ENCODE assay signal across 7 cellular contexts in the genomic region with DNA sequence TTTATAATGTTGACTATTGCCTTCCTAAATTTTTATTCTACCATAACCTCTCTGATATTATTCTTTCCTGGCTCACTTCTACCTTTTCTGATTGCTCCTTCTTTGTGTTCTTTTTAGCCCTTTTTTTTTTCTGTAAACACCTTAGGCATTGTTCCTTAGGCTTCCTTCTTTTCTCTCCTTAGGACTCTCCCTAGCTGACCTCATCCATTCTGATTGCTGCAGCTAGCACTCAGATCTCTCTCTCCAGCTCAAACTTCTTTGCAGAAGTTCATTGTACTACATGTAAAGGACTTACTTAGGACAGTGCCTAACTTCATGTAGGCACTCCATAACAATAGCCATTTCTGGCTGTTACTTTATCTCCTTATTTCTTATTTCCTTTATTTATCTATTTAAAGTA.
A peak's percentile ranks its signal among the peaks of the same experiment; 100 is the strongest.
DNase-seq lines count a peak whose midpoint lies in the region; ATAC-seq and TF ChIP-seq lines count a peak whose summit lies in the region.
"Not testable (repeated sequence)": the region's sequence is repeated elsewhere in the genome, so short reads cannot be mapped to it uniquely, and the experiment has no call there.

No MANE protein-coding gene starts in this region.

- peaks cover 29% of the 10 kb centered on the region for H3K4me1 Mint-ChIP-seq in GM23338
- H3K4me1 Mint-ChIP-seq in nephron progenitor cell, result peaks cover 12% of the 10 kb centered on the region
- H3K4me1 Mint-ChIP-seq in type B pancreatic cell (ENCODE audit: unreplicated experiment), result peaks cover 21% of the 10 kb centered on the region

- not testable (repeated sequence) for TF ChIP-seq CTCF in GM23338 (conservative IDR thresholded peaks at IDR 0.05; ENCODE audit: low read depth in 2 of 2); RWPE2 (IDR thresholded peaks at IDR 0.05; ENCODE audit: poor library complexity, severe bottlenecking); colonic mucosa (IDR thresholded peaks at IDR 0.05); cardiac muscle cell (IDR thresholded peaks at IDR 0.05; ENCODE audit: low read depth, low read length); nephron progenitor cell (IDR thresholded peaks at IDR 0.05); type B pancreatic cell (conservative IDR thresholded peaks at IDR 0.05)

- intact Hi-C loops in colonic mucosa (cut with DNase I); left colon (cut with DNase I, micrococcal nuclease): not testable (repeated sequence)

- H3K27me3 ChIP-seq in GM23338 (ENCODE audit: insufficient read depth); RWPE2 (ENCODE audit: insufficient read depth, poor library complexity, severe bottlenecking); colonic mucosa; cardiac muscle cell: not testable (repeated sequence)

- ATAC-seq in GM23338, result peak; percentile 83
- ATAC-seq in RWPE2 (ENCODE audit: low read depth), result peak; percentile 64
- ATAC-seq in left colon, result peak; percentile 31

- not testable (repeated sequence) for H3K36me3 Mint-ChIP-seq in GM23338 (ENCODE audit: low read depth); nephron progenitor cell (ENCODE audit: low read depth); type B pancreatic cell

- peak overlapping the region; percentile 43; the same call in 1 of the 2 replicates for H3K27ac Mint-ChIP-seq in GM23338
- H3K27ac Mint-ChIP-seq in nephron progenitor cell, result peak overlapping the region; percentile 23
- H3K27ac Mint-ChIP-seq in type B pancreatic cell, result not testable (repeated sequence)

- not testable (repeated sequence) for H3K9me3 ChIP-seq in RWPE2 (ENCODE audit: severe bottlenecking); colonic mucosa; cardiac muscle cell (ENCODE audit: low read depth)

- H3K27me3 Mint-ChIP-seq in GM23338 (ENCODE audit: insufficient read depth, low read depth, poor library complexity); nephron progenitor cell (ENCODE audit: low read depth, poor library complexity); type B pancreatic cell: not testable (repeated sequence)

- not testable (repeated sequence) for H3K79me2 ChIP-seq in GM23338 (replicated peaks; ENCODE audit: insufficient read depth)

- H3K36me3 ChIP-seq in GM23338 (ENCODE audit: insufficient read depth); RWPE2 (ENCODE audit: low read depth); colonic mucosa; cardiac muscle cell: not testable (repeated sequence)

- not testable (repeated sequence) for H3K4me3 ChIP-seq in GM23338; RWPE2 (ENCODE audit: severe bottlenecking); colonic mucosa
- peak overlapping the region; percentile 48 for H3K4me3 ChIP-seq in cardiac muscle cell

- H3K27ac ChIP-seq in GM23338 (ENCODE audit: low read depth), result not testable (repeated sequence)
- H3K27ac ChIP-seq in RWPE2 (ENCODE audit: poor library complexity, severe bottlenecking), result peak overlapping the region; percentile 49
- H3K27ac ChIP-seq in colonic mucosa, result peak overlapping the region; percentile 55
- peak overlapping the region; percentile 18 for H3K27ac ChIP-seq in cardiac muscle cell

- peak; percentile 25 for DNase-seq in GM23338 (ENCODE audit: low spot score)
- not testable (repeated sequence) for DNase-seq in RWPE2 (ENCODE audit: low spot score); colonic mucosa; cardiac muscle cell (ENCODE audit: low read depth in 1 of 2, low spot score in 1 of 2); left colon; nephron progenitor cell; type B pancreatic cell (ENCODE audit: extremely low spot score, unreplicated experiment)

- not testable (repeated sequence) for H3K4me3 Mint-ChIP-seq in GM23338, nephron progenitor cell
- peak overlapping the region; percentile 26 for H3K4me3 Mint-ChIP-seq in type B pancreatic cell

- H3K4me1 ChIP-seq in GM23338 (ENCODE audit: insufficient read depth), result peaks cover 12% of the 10 kb centered on the region
- peaks cover 17% of the 10 kb centered on the region for H3K4me1 ChIP-seq in RWPE2 (ENCODE audit: insufficient read depth, poor library complexity, severe bottlenecking)
- H3K4me1 ChIP-seq in colonic mucosa, result not testable (repeated sequence)
- peaks cover 37% of the 10 kb centered on the region for H3K4me1 ChIP-seq in cardiac muscle cell (ENCODE audit: low read depth)

- not testable (repeated sequence) for H3K9me2 ChIP-seq in GM23338 (ENCODE audit: insufficient read depth)

- H3K4me2 ChIP-seq in GM23338, result not testable (repeated sequence)

- not testable (repeated sequence) for H3F3A ChIP-seq in GM23338 (replicated peaks; ENCODE audit: low read depth)

- H2AFZ ChIP-seq in GM23338, result not testable (repeated sequence)

- not testable (repeated sequence) for H3K9ac ChIP-seq in colonic mucosa (ENCODE audit: low read depth in 2 of 2, low read length in 2 of 2)

- H4K20me1 ChIP-seq in GM23338 (replicated peaks; ENCODE audit: insufficient read depth), result not testable (repeated sequence)

- H3K9me3 Mint-ChIP-seq in GM23338, nephron progenitor cell, type B pancreatic cell: not testable (repeated sequence)

Comparison
In these comparisons a context has a peak if more than half of its experiments do, and no peak if none do; other contexts are left out.
1. ATAC-seq: peak in every context shown above with its lines; median percentile 83 in GM23338; 64 in RWPE2; 31 in left colon.